ENCODE assay signal across 8 cellular contexts in the genomic region with DNA sequence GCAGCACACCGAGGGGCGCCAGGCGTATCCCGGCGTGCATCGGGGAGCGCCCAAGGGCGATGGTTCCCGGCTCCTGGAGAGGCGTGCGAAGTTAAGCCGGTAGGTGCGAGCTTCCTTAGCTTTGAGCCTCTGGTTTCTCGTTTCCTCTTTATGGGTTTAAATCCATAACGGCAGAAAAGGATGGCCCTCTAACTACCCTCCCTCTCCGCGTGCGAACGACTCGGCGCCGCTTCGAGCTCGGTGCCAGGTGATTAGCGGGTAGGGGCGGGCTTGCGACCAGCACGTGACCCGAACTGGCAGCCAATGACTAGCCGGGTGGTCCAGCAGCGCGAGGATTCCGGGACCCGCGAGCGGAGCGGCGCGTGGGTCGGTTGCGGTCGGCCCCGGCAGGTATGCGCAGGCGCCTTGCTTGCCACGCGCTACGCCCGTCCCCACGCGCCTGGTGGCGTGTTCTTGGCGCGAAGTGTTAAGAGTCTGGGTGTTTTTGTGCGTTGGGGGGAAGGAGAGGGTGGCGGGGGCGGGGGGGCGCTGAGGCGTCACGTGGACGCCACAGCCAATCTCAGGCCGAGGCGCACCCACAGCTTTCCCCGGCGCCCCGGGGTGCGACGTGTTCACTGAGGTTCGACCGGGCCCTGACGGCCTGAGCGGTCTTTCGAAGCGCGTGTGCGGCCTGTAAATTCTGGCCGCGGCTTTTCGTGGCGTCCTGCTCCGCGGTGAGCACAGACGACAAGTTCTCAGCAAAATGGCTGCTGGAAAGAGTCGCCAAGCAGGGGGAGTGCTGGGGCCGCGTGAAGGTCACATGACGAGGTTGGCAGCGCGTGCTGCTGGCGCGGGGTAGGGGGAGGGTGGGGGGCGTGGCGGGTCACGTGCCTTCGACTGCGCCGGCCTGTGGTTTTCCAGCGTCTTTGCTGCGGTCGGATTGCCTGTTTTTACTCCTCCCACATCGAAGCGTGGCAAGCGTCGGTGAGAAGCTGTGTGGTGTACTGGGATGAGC. TPM values are rescaled to one million over a fixed set of nuclear protein-coding genes. Genes with fewer than 3 reads are reported as not detected.
DNase-seq lines count a peak whose midpoint lies in the region; ATAC-seq and TF ChIP-seq lines count a peak whose summit lies in the region.

No MANE protein-coding gene starts in this region.

- ATAC-seq in GM18517 (IDR thresholded peaks at IDR 0.05; ENCODE audit: unreplicated experiment): no peak

- peaks cover 2% of the 10 kb centered on the region for H3K36me3 Mint-ChIP-seq in chondrocyte (ENCODE audit: low read depth)

- H3K27ac ChIP-seq in HEK293 (ENCODE audit: extremely low read depth, low read depth, low read length): peak overlapping the region; percentile 92

- TF ChIP-seq CTCF in BE2C (IDR thresholded peaks at IDR 0.05; ENCODE audit: low read depth, low read length) (no peak), HEK293 (tag by site-specific recombination; IDR thresholded peaks at IDR 0.05) (0 out of 2 replicates have a peak, but pooled peaks have one; percentile 10), chondrocyte (IDR thresholded peaks at IDR 0.05) (no peak)

- POLR2A ChIA-PET in HEK293 (lab: Yijun Ruan, JAX): interaction anchor here (0.7 to 1.3 kb wide), 6 partner anchors 9 to 154 kb away, joined by 3 to 6 read pairs (median 4); no protein-coding TSS in a partner anchor

- peaks cover 9% of the 10 kb centered on the region for H3K9me3 Mint-ChIP-seq in chondrocyte (ENCODE audit: low read depth)

- peak overlapping the region; percentile 98 for H3K27ac Mint-ChIP-seq in chondrocyte (ENCODE audit: unreplicated experiment)

- peaks cover 18% of the 10 kb centered on the region for H3K4me1 Mint-ChIP-seq in chondrocyte (ENCODE audit: low read depth)

- 0 out of 2 replicates have a peak, but pooled peaks cover 4% of the 10 kb centered on the region for H3K27me3 ChIP-seq in BE2C

- DNase-seq in BE2C (peak; percentile 81), NCI-H446 (lab: John Stamatoyannopoulos, UW) (peak; percentile 91 to 93), chondrocyte (ENCODE audit: low spot score) (peak; percentile 96), kidney glomerular epithelial cell (lab: John Stamatoyannopoulos, UW) (peak; percentile 39)
- peak; percentile 89 for DNase-seq in activated CD4-positive, alpha-beta T cell treated with anti-CD3 and anti-CD28 coated beads for 48 hours
- peak; percentile 71 for DNase-seq in stimulated activated CD4-positive, alpha-beta T cell treated with anti-CD3 and anti-CD28 coated beads, Interleukin-12 subunit alpha, Interleukin-12 subunit beta, amount 100 ng/mL, for 4 hours

- H3K4me1 ChIP-seq in BE2C: no peaks in the 10 kb centered on the region
- H3K4me1 ChIP-seq in HEK293 (ENCODE audit: control insufficient read depth, insufficient read depth, low read length): no peaks in the 10 kb centered on the region

- H3K4me3 Mint-ChIP-seq in chondrocyte (ENCODE audit: unreplicated experiment): peak overlapping the region; percentile 88

- CTCF ChIA-PET in HEK293 (lab: Yijun Ruan, JAX): interaction anchor here (0.8 kb wide), 1 partner anchor 41 kb away, joined by 3 read pairs; no protein-coding TSS in a partner anchor

- H3K36me3 ChIP-seq in BE2C: no peaks in the 10 kb centered on the region
- no peaks in the 10 kb centered on the region for H3K36me3 ChIP-seq in HEK293 (ENCODE audit: control insufficient read depth in 2 of 2, insufficient read depth in 1 of 2, low read length in 2 of 2)

- H3K4me3 ChIP-seq in BE2C (ENCODE audit: low read depth, low read length): peak overlapping the region; percentile 51
- peak overlapping the region; percentile 49 for H3K4me3 ChIP-seq in HEK293 (ENCODE audit: low read depth, low read length)

- H3K9me3 ChIP-seq in BE2C: no peaks in the 10 kb centered on the region
- H3K9me3 ChIP-seq in HEK293 (ENCODE audit: control insufficient read depth, insufficient read depth, low read depth, low read length): no peaks in the 10 kb centered on the region

- no peaks in the 10 kb centered on the region for H3K27me3 Mint-ChIP-seq in chondrocyte (ENCODE audit: low read depth)

TF ChIP-seq in HEK293, 187 proteins besides CTCF, POLR2A, EP300 and RAD21 (continues in another document):
- TF ChIP-seq ZBTB11 (tag by site-specific recombination; conservative IDR thresholded peaks at IDR 0.05; ENCODE audit: low read depth) (peak; percentile 48; the same call in 1 of the 2 replicates), ZNF626 (tag by site-specific recombination; IDR thresholded peaks at IDR 0.05) (no peak), ZBTB26 (tag by site-specific recombination; optimal IDR thresholded peaks at IDR 0.05) (peak; percentile 78), ZNF394 (tag by site-specific recombination; IDR thresholded peaks at IDR 0.05; ENCODE audit: borderline replicate concordance) (peak; percentile 40; the same call in 1 of the 2 replicates), YY2 (tag by site-specific recombination; IDR thresholded peaks at IDR 0.05) (peak; percentile 43; the same call in 1 of the 2 replicates), ZBTB17 (tag by site-specific recombination; IDR thresholded peaks at IDR 0.05) (peak; percentile 84), ZNF473 (tag by site-specific recombination; IDR thresholded peaks at IDR 0.05) (no peak), ZNF324 (tag by site-specific recombination; IDR thresholded peaks at IDR 0.05) (peak; percentile 74), ZNF561 (tag by site-specific recombination; IDR thresholded peaks at IDR 0.05; ENCODE audit: borderline replicate concordance) (peak; percentile 65; the same call in 1 of the 2 replicates), ZNF558 (tag by site-specific recombination; IDR thresholded peaks at IDR 0.05) (no peak)
- TF ChIP-seq, protein P1, sequence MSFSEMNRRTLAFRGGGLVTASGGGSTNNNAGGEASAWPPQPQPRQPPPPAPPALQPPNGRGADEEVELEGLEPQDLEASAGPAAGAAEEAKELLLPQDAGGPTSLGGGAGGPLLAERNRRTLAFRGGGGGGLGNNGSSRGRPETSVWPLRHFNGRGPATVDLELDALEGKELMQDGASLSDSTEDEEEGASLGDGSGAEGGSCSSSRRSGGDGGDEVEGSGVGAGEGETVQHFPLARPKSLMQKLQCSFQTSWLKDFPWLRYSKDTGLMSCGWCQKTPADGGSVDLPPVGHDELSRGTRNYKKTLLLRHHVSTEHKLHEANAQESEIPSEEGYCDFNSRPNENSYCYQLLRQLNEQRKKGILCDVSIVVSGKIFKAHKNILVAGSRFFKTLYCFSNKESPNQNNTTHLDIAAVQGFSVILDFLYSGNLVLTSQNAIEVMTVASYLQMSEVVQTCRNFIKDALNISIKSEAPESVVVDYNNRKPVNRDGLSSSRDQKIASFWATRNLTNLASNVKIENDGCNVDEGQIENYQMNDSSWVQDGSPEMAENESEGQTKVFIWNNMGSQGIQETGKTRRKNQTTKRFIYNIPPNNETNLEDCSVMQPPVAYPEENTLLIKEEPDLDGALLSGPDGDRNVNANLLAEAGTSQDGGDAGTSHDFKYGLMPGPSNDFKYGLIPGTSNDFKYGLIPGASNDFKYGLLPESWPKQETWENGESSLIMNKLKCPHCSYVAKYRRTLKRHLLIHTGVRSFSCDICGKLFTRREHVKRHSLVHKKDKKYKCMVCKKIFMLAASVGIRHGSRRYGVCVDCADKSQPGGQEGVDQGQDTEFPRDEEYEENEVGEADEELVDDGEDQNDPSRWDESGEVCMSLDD (tag by site-specific recombination; IDR thresholded peaks at IDR 0.05): peak; percentile 68
- TF ChIP-seq, protein P2, sequence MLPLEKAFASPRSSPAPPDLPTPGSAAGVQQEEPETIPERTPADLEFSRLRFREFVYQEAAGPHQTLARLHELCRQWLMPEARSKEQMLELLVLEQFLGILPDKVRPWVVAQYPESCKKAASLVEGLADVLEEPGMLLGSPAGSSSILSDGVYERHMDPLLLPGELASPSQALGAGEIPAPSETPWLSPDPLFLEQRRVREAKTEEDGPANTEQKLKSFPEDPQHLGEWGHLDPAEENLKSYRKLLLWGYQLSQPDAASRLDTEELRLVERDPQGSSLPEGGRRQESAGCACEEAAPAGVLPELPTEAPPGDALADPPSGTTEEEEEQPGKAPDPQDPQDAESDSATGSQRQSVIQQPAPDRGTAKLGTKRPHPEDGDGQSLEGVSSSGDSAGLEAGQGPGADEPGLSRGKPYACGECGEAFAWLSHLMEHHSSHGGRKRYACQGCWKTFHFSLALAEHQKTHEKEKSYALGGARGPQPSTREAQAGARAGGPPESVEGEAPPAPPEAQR (tag by site-specific recombination; IDR thresholded peaks at IDR 0.05): no peak

RNA-seq across cellular contexts. Expression of gene MGA, which starts 38.7 kb away (rescaled TPM):
- 10.3 TPM for polyA plus RNA-seq in BE2C (2012; ENCODE audit: insufficient read depth, insufficient read length, low read depth)
- 38.0 to 39.4 TPM (median 38.3 TPM) in 3 replicates for total RNA-seq in chondrocyte

Comparison
In these comparisons a context has a peak if more than half of its experiments do, and no peak if none do; other contexts are left out.
1. DNase-seq: peak in every context shown above with its lines; median percentile 96 in chondrocyte; 92 in NCI-H446; 89 in activated CD4-positive, alpha-beta T cell treated with anti-CD3 and anti-CD28 coated beads for 48 hours; 81 in BE2C; 71 in stimulated activated CD4-positive, alpha-beta T cell treated with anti-CD3 and anti-CD28 coated beads, Interleukin-12 subunit alpha, Interleukin-12 subunit beta, amount 100 ng/mL, for 4 hours; 39 in kidney glomerular epithelial cell.